ENCODE assay signal across 8 cellular contexts in the genomic region with DNA sequence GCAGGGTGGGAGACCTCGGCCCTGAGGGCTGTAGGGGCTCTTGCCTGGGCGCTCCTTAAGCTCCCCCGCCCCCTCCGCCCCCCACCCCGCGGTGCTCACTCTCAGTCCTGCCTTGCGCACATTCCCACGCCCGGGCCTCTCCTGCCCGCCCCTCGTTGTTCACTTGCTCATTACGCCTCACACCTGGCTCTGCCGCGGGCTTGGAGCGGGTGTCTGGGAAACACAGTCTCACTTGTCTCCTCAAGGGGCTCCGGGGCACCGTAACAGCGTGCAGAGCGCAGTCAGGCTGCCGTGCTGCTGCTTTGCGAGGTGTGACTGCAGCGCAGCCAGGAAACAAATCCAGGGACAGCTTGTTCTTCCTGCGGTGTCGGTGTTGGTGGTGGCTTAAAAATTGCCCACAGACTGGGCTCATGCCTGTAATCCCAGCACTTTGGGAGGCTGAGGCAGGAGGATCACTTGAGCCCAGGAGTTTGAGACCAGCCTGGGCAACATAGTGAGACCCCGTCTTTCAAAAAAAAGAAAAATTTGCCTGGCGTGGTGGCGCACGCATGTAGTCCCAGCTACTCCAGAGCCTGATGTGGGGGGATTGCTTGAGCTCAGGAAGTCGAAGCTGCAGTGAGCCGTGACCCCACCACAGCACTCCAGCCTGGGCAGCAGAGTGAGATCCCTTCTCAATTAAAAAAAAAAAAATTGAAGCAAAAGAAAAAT. TPM values are rescaled to one million over a fixed set of nuclear protein-coding genes. Genes with fewer than 3 reads are reported as not detected.
A peak's percentile ranks its signal among the peaks of the same experiment; 100 is the strongest.
DNase-seq lines count a peak whose midpoint lies in the region; ATAC-seq and TF ChIP-seq lines count a peak whose summit lies in the region.

No MANE protein-coding gene starts in this region.

- DNase-seq in activated naive CD4-positive, alpha-beta T cell treated with anti-CD3 and anti-CD28 coated beads, Interleukin-2, amount 10 ng/mL, durations not matched to agents 7 days and 5 days, result peak; percentile 18
- DNase-seq in activated naive CD4-positive, alpha-beta T cell (lab: John Stamatoyannopoulos, UW), result no peak
- DNase-seq in RPMI8226, result peak; percentile 44
- DNase-seq in type B pancreatic cell (ENCODE audit: extremely low spot score, unreplicated experiment), result no peak
- DNase-seq in foreskin fibroblast, result no peak

- H3K27ac ChIP-seq in iPS-18a (ENCODE audit: low read length), result no peak overlapping the region

- no peak for ATAC-seq in HG03159 (IDR thresholded peaks at IDR 0.05; ENCODE audit: unreplicated experiment)
- no peak for ATAC-seq in HG03175 (IDR thresholded peaks at IDR 0.05; ENCODE audit: unreplicated experiment)

- H3K27ac Mint-ChIP-seq in activated naive CD4-positive, alpha-beta T cell treated with anti-CD3 and anti-CD28 coated beads, Interleukin-2, amount 10 ng/mL, durations not matched to agents 7 days and 5 days, result no peak overlapping the region
- H3K27ac Mint-ChIP-seq in type B pancreatic cell, result peak overlapping the region; percentile 43

- TF ChIP-seq CTCF in type B pancreatic cell (conservative IDR thresholded peaks at IDR 0.05) (no peak), foreskin fibroblast (IDR thresholded peaks at IDR 0.05; ENCODE audit: low read depth, low read length) (no peak)

- H3K27me3 ChIP-seq in iPS-18a (ENCODE audit: control insufficient read depth, insufficient read depth, low read length), result peaks cover 35% of the 10 kb centered on the region

- peak overlapping the region; percentile 31 for H3K4me3 Mint-ChIP-seq in activated naive CD4-positive, alpha-beta T cell treated with anti-CD3 and anti-CD28 coated beads, Interleukin-2, amount 10 ng/mL, durations not matched to agents 7 days and 5 days
- H3K4me3 Mint-ChIP-seq in type B pancreatic cell, result peak overlapping the region; percentile 84

- CTCF ChIA-PET in activated naive CD4-positive, alpha-beta T cell treated with anti-CD3 and anti-CD28 coated beads, Interleukin-2, amount 10 ng/mL, durations not matched to agents 7 days and 5 days (lab: Charles Lee), result interaction anchor here (0.8 kb wide), 1 partner anchor 17 kb away, joined by 4 read pairs; no protein-coding TSS in a partner anchor

- no peaks in the 10 kb centered on the region for H3K9me3 ChIP-seq in iPS-18a (ENCODE audit: control insufficient read depth, low read depth, low read length)

- H3K9ac ChIP-seq in iPS-18a (ENCODE audit: low read length), result no peak overlapping the region

- no peaks in the 10 kb centered on the region for H3K9me3 Mint-ChIP-seq in activated naive CD4-positive, alpha-beta T cell treated with anti-CD3 and anti-CD28 coated beads, Interleukin-2, amount 10 ng/mL, durations not matched to agents 7 days and 5 days
- no peaks in the 10 kb centered on the region for H3K9me3 Mint-ChIP-seq in type B pancreatic cell

- no peaks in the 10 kb centered on the region for H3K4me1 ChIP-seq in iPS-18a (ENCODE audit: control insufficient read depth, low read depth, low read length)

- H3K36me3 ChIP-seq in iPS-18a (ENCODE audit: control insufficient read depth, low read depth, low read length), result no peaks in the 10 kb centered on the region

- H3K27me3 Mint-ChIP-seq in activated naive CD4-positive, alpha-beta T cell treated with anti-CD3 and anti-CD28 coated beads, Interleukin-2, amount 10 ng/mL, durations not matched to agents 7 days and 5 days, result peaks cover 64% of the 10 kb centered on the region
- H3K27me3 Mint-ChIP-seq in type B pancreatic cell, result peaks cover 42% of the 10 kb centered on the region

- H3K36me3 Mint-ChIP-seq in activated naive CD4-positive, alpha-beta T cell treated with anti-CD3 and anti-CD28 coated beads, Interleukin-2, amount 10 ng/mL, durations not matched to agents 7 days and 5 days, result no peaks in the 10 kb centered on the region
- H3K36me3 Mint-ChIP-seq in type B pancreatic cell, result no peaks in the 10 kb centered on the region

- H3K4me3 ChIP-seq in iPS-18a (ENCODE audit: low read length) (peak overlapping the region; percentile 55), foreskin fibroblast (ENCODE audit: low read depth in 1 of 2, low read length in 2 of 2) (no peak overlapping the region)

- peaks cover 6% of the 10 kb centered on the region for H3K4me1 Mint-ChIP-seq in activated naive CD4-positive, alpha-beta T cell treated with anti-CD3 and anti-CD28 coated beads, Interleukin-2, amount 10 ng/mL, durations not matched to agents 7 days and 5 days
- peaks cover 5% of the 10 kb centered on the region for H3K4me1 Mint-ChIP-seq in type B pancreatic cell (ENCODE audit: unreplicated experiment)

RNA-seq across cellular contexts. Expression of gene NPBWR2, which starts 4.6 kb away (rescaled TPM):
- total RNA-seq in type B pancreatic cell (ENCODE audit: low replicate concordance), result not detected in 2 replicates

RNA-seq across cellular contexts. Expression of gene LKAAEAR1, which starts 18.6 kb away (rescaled TPM):
- not detected in 2 replicates for total RNA-seq in type B pancreatic cell (ENCODE audit: low replicate concordance)

RNA-seq across cellular contexts. Expression of gene OPRL1, which starts 22.9 kb away (rescaled TPM):
- total RNA-seq in type B pancreatic cell (ENCODE audit: low replicate concordance), result 0.50 and 1.9 TPM in 2 replicates

RNA-seq across cellular contexts. Expression of gene RGS19, which starts 23.5 kb away (rescaled TPM):
- total RNA-seq in type B pancreatic cell (ENCODE audit: low replicate concordance), result 8.4 and 9.5 TPM in 2 replicates

RNA-seq across cellular contexts. Expression of gene TCEA2, which starts 39.8 kb away (rescaled TPM):
- 33.4 and 73.3 TPM in 2 replicates for total RNA-seq in type B pancreatic cell (ENCODE audit: low replicate concordance)

Comparison
In these comparisons a context has a peak if more than half of its experiments do, and no peak if none do; other contexts are left out.
1. DNase-seq: peak in activated naive CD4-positive, alpha-beta T cell treated with anti-CD3 and anti-CD28 coated beads, Interleukin-2, amount 10 ng/mL, durations not matched to agents 7 days and 5 days (single experiment) and RPMI8226 (single experiment); none in activated naive CD4-positive, alpha-beta T cell (0 of 4), type B pancreatic cell (single experiment) and foreskin fibroblast (0 of 2).